In genomic region chr9:135225619-135226228, GRCh38 we compare ENCODE assay signal across 16 cellular contexts.
"Had no signal": no experiment of that assay in that cellular context is flagged by ENCODE, and none has a peak within 500 bp of the region (broad histone marks: within the 10 kb centered on the region; RNA-seq: fewer than 3 reads in every experiment).

No MANE protein-coding gene starts in this region.

- H3K27ac ChIP-seq: skin epidermis, tibial nerve had no signal

- H3K4me3 ChIP-seq: lung, skin epidermis, tibial nerve had no signal

- DNase-seq: activated CD4-positive, alpha-beta T cell treated with anti-CD3 and anti-CD28 coated beads, Interleukin-2, amount 10 ng/mL, durations not matched to agents 7 days and 5 days; activated CD8-positive, alpha-beta T cell treated with anti-CD3 and anti-CD28 coated beads, Interleukin-2, amount 10 ng/mL, durations not matched to agents 7 days and 5 days; activated naive CD4-positive, alpha-beta T cell treated with Interleukin-2 at 50 U/mL for 16 hours; activated T-cell treated with anti-CD3 and anti-CD28 coated beads, Interleukin-2, amount 50 U/mL, for 24 hours; cortex of kidney; head of caudate nucleus; midbrain; nephron progenitor cell; stimulated activated CD4-positive, alpha-beta T cell treated with anti-CD3 and anti-CD28 coated beads, Interleukin-15, amount 100 ng/mL, for 24 hours; stimulated activated CD4-positive, alpha-beta T cell treated with anti-CD3 and anti-CD28 coated beads, Interleukin-2, amount 100 ng/mL, for 48 hours; T1000 had no signal

- H3K36me3 ChIP-seq: tibial nerve had no signal

- FAIRE-seq: frontal cortex had no signal

- H3K9me3 ChIP-seq: tibial nerve had no signal

- H3K4me1 ChIP-seq: tibial nerve had no signal

- ATAC-seq: activated CD4-positive, CD25-positive, alpha-beta regulatory T cell treated with anti-CD3 and anti-CD28 coated beads, Interleukin-2, amount 50 U/mL, for 24 hours; activated CD8-positive, alpha-beta T cell treated with anti-CD3 and anti-CD28 coated beads, Interleukin-2, amount 10 ng/mL, durations not matched to agents 7 days and 5 days had no signal
